Comparison of ENCODE assay signal across 15 cellular contexts in the genomic region with DNA sequence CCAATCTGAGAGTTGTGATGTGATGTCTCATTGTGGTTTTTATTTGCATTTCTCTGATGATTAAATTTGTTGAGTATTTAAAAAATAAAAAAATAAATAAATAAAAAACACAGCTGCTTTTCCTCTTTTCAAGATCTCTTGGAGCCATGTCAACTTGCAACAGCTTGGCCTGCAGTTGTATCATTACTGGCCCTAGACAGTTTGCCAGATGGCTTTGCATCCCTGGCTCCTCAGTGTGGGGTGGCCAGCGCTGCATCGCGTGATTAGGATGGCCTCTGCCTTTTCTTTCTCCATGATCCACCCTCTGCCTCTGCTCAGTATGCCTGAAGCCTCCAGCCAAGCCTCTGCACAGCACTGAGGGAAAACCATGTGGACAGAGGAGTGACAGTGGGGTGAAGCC.
A peak's percentile ranks its signal among the peaks of the same experiment; 100 is the strongest.
DNase-seq lines count a peak whose midpoint lies in the region; TF ChIP-seq lines count a peak whose summit lies in the region.
"Had no signal": no experiment of that assay in that cellular context is flagged by ENCODE, and none has a peak within 500 bp of the region (broad histone marks: within the 10 kb centered on the region; RNA-seq: fewer than 3 reads in every experiment).

No MANE protein-coding gene starts in this region.

- intact Hi-C loops in colonic mucosa (cut with DNase I) (no loop called here), testis (cut with DNase I; ENCODE audit: low total_unique reads) (no loop called here)

- H3K4me1 ChIP-seq in colonic mucosa (no peaks in the 10 kb centered on the region), testis (peaks cover 14% of the 10 kb centered on the region)

- DNase-seq in GM04503 (ENCODE audit: low read depth) (peak; percentile 79), colonic mucosa (peak; percentile 34), hepatic stellate cell (ENCODE audit: low spot score) (peak; percentile 42), testis (peak; percentile 75), NCI-H1092 treated with DMSO at 0.1 percent for 48 hours (lab: John Stamatoyannopoulos, UW) (no peak), GM19240 (ENCODE audit: insufficient read length, low spot score) (no peak)
- no peak for DNase-seq in activated CD8-positive, alpha-beta memory T cell treated with anti-CD3 and anti-CD28 coated beads for 24 hours
- DNase-seq: activated CD4-positive, alpha-beta T cell treated with anti-CD3 and anti-CD28 coated beads, Interleukin-2, amount 50 U/mL, for 4 hours; activated naive CD8-positive, alpha-beta T cell treated with anti-CD3 and anti-CD28 coated beads, Interleukin-2, amount 10 ng/mL, durations not matched to agents 7 days and 5 days; activated T-cell treated with anti-CD3 and anti-CD28 coated beads, Interleukin-2, amount 50 U/mL, for 4 hours; central memory CD4-positive, alpha-beta T cell; DND-41; GOT3; NCI-H510A had no signal

- no peak for TF ChIP-seq CTCF in colonic mucosa (IDR thresholded peaks at IDR 0.05)
- no peak for TF ChIP-seq CTCF in testis (IDR thresholded peaks at IDR 0.05)

- WGBS in testis, 2 donors: 41 to 51% methylated on average over 3 of the region's 3 CpGs

- TF ChIP-seq POLR2A in testis (IDR thresholded peaks at IDR 0.05): no peak

- H3K9me3 ChIP-seq in colonic mucosa: no peaks in the 10 kb centered on the region
- no peaks in the 10 kb centered on the region for H3K9me3 ChIP-seq in testis

- no peaks in the 10 kb centered on the region for H3K27me3 ChIP-seq in colonic mucosa
- no peaks in the 10 kb centered on the region for H3K27me3 ChIP-seq in testis

- H3K27ac ChIP-seq in colonic mucosa (no peak overlapping the region), testis (no peak overlapping the region)
- H3K27ac ChIP-seq: SK-N-MC had no signal

- H3K36me3 ChIP-seq in colonic mucosa: no peaks in the 10 kb centered on the region
- no peaks in the 10 kb centered on the region for H3K36me3 ChIP-seq in testis (ENCODE audit: low read depth, missing control alignments)

- H3K4me3 ChIP-seq in colonic mucosa (no peak overlapping the region), testis (no peak overlapping the region)
- H3K4me3 ChIP-seq: SK-N-MC had no signal

- H3K9ac ChIP-seq in colonic mucosa (ENCODE audit: low read depth in 2 of 2, low read length in 2 of 2): no peak overlapping the region

Comparison
In these comparisons a context has a peak if more than half of its experiments do, and no peak if none do; other contexts are left out.
1. DNase-seq: peak in GM04503 (single experiment), colonic mucosa (single experiment), hepatic stellate cell (single experiment) and testis (single experiment); none in NCI-H1092 treated with DMSO at 0.1 percent for 48 hours (single experiment), GM19240 (single experiment) and activated CD8-positive, alpha-beta memory T cell treated with anti-CD3 and anti-CD28 coated beads for 24 hours (single experiment).